1 cellular context compared by ENCODE assay signal in genomic region chr13:108962652-108963051, GRCh38.
TF ChIP-seq lines count a peak whose summit lies in the region.

No MANE protein-coding gene starts in this region.

TF ChIP-seq in K562, 482 proteins besides CTCF, POLR2A, EP300 and RAD21 (continued from another document):
- TF ChIP-seq ZNF395 (CRISPR knock-in tag; IDR thresholded peaks at IDR 0.05) (no peak), CUX1 (CRISPR knock-in tag; IDR thresholded peaks at IDR 0.05) (no peak), HCFC1 (IDR thresholded peaks at IDR 0.05; ENCODE audit: low read depth, low read length) (no peak), HEY1 (CRISPR knock-in tag; IDR thresholded peaks at IDR 0.05; ENCODE audit: borderline replicate concordance) (no peak), TBP (optimal IDR thresholded peaks at IDR 0.05; ENCODE audit: low read depth, low read length) (no peak), NFIC (IDR thresholded peaks at IDR 0.05) (peak; percentile 84), DACH1 (IDR thresholded peaks at IDR 0.05; ENCODE audit: partially characterized antibody) (no peak), MITF (IDR thresholded peaks at IDR 0.05) (no peak)
- TF ChIP-seq, protein P1, sequence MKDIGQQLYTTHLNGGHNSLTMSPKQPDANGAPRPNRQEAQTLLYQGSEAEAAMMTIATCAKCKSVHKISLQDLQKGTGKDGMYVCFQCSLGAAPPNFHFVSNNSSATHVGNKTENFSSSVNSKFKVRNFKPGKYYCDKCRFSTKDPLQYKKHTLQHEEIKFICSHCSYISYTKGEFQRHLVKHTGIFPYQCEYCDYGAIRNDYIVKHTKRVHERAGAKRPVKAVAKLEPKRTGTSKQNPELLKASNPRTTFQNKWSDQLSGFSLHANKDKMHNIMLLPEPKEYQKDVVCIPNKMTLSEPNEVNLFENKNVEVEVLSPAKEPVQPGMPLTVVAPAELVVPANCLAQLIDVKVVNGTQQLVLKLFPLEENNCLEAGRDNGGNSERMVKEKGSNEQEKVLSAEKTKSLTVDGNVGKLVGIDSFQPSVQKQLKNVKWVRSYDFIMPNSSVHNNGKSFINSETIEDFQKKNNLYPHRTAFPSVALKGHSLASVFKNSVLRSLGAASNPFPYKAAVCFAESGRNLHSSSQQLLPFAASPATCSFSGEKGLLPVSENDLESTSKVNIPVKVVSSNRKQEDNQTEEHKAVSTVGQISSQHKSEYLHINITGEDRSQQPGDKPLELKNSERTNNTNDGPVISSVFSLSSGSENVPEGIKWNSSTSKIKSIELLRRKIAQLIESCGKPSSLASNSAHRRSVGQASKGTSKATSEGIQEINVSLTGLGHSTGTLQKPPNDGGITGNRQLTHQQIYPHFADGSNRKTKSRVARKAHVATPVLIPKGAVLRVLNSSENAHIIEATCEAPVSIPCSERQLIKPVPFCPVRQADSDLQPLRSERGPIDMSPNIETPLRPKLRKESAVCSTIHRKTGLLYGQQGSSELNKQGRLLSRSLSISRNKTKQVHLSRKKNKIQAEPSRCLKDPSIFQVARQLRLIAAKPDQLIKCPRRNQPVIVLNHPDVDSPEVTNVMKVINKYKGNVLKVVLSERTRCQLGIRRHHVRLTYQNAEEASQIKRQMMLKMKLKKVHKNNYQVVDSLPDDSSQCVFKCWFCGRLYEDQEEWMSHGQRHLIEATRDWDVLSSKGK (CRISPR knock-in tag; IDR thresholded peaks at IDR 0.05) = no peak
- TF ChIP-seq, protein P2, sequence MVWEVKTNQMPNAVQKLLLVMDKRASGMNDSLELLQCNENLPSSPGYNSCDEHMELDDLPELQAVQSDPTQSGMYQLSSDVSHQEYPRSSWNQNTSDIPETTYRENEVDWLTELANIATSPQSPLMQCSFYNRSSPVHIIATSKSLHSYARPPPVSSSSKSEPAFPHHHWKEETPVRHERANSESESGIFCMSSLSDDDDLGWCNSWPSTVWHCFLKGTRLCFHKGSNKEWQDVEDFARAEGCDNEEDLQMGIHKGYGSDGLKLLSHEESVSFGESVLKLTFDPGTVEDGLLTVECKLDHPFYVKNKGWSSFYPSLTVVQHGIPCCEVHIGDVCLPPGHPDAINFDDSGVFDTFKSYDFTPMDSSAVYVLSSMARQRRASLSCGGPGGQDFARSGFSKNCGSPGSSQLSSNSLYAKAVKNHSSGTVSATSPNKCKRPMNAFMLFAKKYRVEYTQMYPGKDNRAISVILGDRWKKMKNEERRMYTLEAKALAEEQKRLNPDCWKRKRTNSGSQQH (CRISPR knock-in tag; IDR thresholded peaks at IDR 0.05) = no peak
